Comparison of ENCODE assay signal across 10 cellular contexts in the genomic region with DNA sequence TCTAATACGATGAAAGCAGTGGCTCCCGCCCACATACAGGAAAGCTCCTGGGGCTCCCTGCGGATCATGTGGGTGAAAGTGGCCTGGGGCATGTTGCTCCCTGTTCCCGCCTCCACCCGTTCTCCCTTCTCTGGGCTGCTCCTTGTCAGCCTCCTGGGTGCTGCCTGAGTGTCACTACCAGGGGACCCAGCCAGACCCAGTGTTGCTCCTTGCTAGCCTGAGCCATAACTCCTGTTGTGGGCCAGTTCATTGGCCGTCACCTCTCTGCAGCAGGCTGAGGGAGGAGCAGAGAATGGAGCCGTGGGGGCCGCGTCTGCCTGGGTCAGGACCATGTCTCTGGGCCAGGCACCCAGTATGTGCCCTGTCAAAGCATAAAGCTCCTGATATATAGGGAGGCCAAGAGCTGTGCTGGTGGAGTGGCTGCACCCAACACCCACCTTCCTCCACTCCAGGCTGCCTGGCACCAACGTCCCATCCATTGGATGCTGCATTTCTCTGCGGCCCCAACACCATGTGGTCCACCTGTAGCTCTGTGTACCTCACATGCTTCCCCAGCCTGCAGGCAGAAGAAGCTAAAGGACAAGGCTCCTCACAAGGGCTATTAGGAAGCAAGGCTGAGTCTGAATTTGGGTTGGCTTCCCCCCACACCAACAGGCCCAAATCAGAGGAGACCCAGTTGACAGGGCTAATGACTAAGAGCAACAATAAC. TPM values are rescaled to one million over a fixed set of nuclear protein-coding genes. Genes with fewer than 3 reads are reported as not detected.
DNase-seq lines count a peak whose midpoint lies in the region; ATAC-seq and TF ChIP-seq lines count a peak whose summit lies in the region.
"Had no signal": no experiment of that assay in that cellular context is flagged by ENCODE, and none has a peak within 500 bp of the region (broad histone marks: within the 10 kb centered on the region; RNA-seq: fewer than 3 reads in every experiment).

No MANE protein-coding gene starts in this region.

- TF ChIP-seq CTCF in lung (IDR thresholded peaks at IDR 0.05; ENCODE audit: control extremely low read depth, extremely low read depth) (no peak), tibial nerve (IDR thresholded peaks at IDR 0.05) (no peak)

- intact Hi-C loops in activated CD4-positive, alpha-beta T cell treated with anti-CD3 and anti-CD28 coated beads, Interleukin-2, amount 10 ng/mL, durations not matched to agents 24 days and 14 days (cut with micrococcal nuclease), result loop anchor here (2.0 to 10.0 kb wide), 2 partner anchors 102 to 122 kb away; no protein-coding TSS in a partner anchor
- intact Hi-C loops in left colon (cut with DNase I, micrococcal nuclease), result no loop called here

- H3K27ac ChIP-seq in angular gyrus (ENCODE audit: low read depth, low read length) (peak overlapping the region; percentile 96), lung (ENCODE audit: low read depth in 1 of 2, low read length in 1 of 2) (peak overlapping the region; percentile 91 to 92), tibial nerve (peak overlapping the region; percentile 90 to 95 (median 94))

- H3K4me1 Mint-ChIP-seq in activated CD4-positive, alpha-beta T cell treated with anti-CD3 and anti-CD28 coated beads, Interleukin-2, amount 10 ng/mL, durations not matched to agents 24 days and 14 days, result peaks cover 87% of the 10 kb centered on the region

- peaks cover 0 to 3% of the 10 kb centered on the region in 2 donors for H3K36me3 ChIP-seq in lung (ENCODE audit: control insufficient read depth in 2 of 2, insufficient read depth in 2 of 2, low read length in 2 of 2)
- H3K36me3 ChIP-seq in tibial nerve, result peaks cover 0 to 4% (median 0%) of the 10 kb centered on the region in 3 donors

- 77 to 78% methylated on average over 11 of the region's 11 CpGs for WGBS in lung, 2 donors
- 62 to 69% methylated on average over 10 to 11 of the region's 11 CpGs for WGBS in tibial nerve, 2 donors

- H3K4me3 Mint-ChIP-seq in activated CD4-positive, alpha-beta T cell treated with anti-CD3 and anti-CD28 coated beads, Interleukin-2, amount 10 ng/mL, durations not matched to agents 24 days and 14 days, result peak overlapping the region; percentile 83

- H3K27me3 ChIP-seq in lung (ENCODE audit: control insufficient read depth, insufficient read depth) (no peaks in the 10 kb centered on the region), tibial nerve (no peaks in the 10 kb centered on the region)

- H3K4me3 ChIP-seq in lung (no peak overlapping the region), tibial nerve (peak overlapping the region in 2 of 4 donors; percentile 38 to 49)

- no peaks in the 10 kb centered on the region for H3K27me3 Mint-ChIP-seq in activated CD4-positive, alpha-beta T cell treated with anti-CD3 and anti-CD28 coated beads, Interleukin-2, amount 10 ng/mL, durations not matched to agents 24 days and 14 days

- H3K27ac Mint-ChIP-seq in activated CD4-positive, alpha-beta T cell treated with anti-CD3 and anti-CD28 coated beads, Interleukin-2, amount 10 ng/mL, durations not matched to agents 24 days and 14 days, result peak overlapping the region; percentile 98

- peak in 1 of 2 donors; percentile 9 for TF ChIP-seq EP300 in tibial nerve (IDR thresholded peaks at IDR 0.05)

- no peak for ATAC-seq in lung (ENCODE audit: insufficient read depth, low FRiP score)
- no peak for ATAC-seq in left colon

- peak; percentile 68 for DNase-seq in activated CD4-positive, alpha-beta T cell treated with anti-CD3 and anti-CD28 coated beads, Interleukin-2, amount 10 ng/mL, durations not matched to agents 24 days and 14 days
- DNase-seq in activated CD4-positive, alpha-beta T cell treated with anti-CD3 and anti-CD28 coated beads, Interleukin-2, amount 50 U/mL, for 4 hours, result no peak
- DNase-seq in lung (ENCODE audit: low spot score) (no peak), tibial nerve (ENCODE audit: low spot score in 2 of 2) (no peak), left colon (no peak), pons (ENCODE audit: low spot score) (no peak), germinal center (ENCODE audit: low spot score) (no peak)
- DNase-seq: cortex of kidney, NCI-H2107 had no signal

- no peak for TF ChIP-seq POLR2A in tibial nerve (IDR thresholded peaks at IDR 0.05)

- peaks cover 3% of the 10 kb centered on the region for H3K9me3 Mint-ChIP-seq in activated CD4-positive, alpha-beta T cell treated with anti-CD3 and anti-CD28 coated beads, Interleukin-2, amount 10 ng/mL, durations not matched to agents 24 days and 14 days

- H3K4me1 ChIP-seq in lung (ENCODE audit: control insufficient read depth in 2 of 2, insufficient read depth in 2 of 2, low read length in 2 of 2), result peaks cover 26 to 47% of the 10 kb centered on the region in 2 donors
- H3K4me1 ChIP-seq in tibial nerve, result peaks cover 0 to 93% (median 65%) of the 10 kb centered on the region in 4 donors

- H3K9me3 ChIP-seq in lung (ENCODE audit: control insufficient read depth in 2 of 2, insufficient read depth in 1 of 2, low read length in 1 of 2), result no peaks in the 10 kb centered on the region
- H3K9me3 ChIP-seq in tibial nerve, result no peaks in the 10 kb centered on the region

- peaks cover 32% of the 10 kb centered on the region for H3K36me3 Mint-ChIP-seq in activated CD4-positive, alpha-beta T cell treated with anti-CD3 and anti-CD28 coated beads, Interleukin-2, amount 10 ng/mL, durations not matched to agents 24 days and 14 days (ENCODE audit: low read depth)

RNA-seq across cellular contexts. Expression of a gene that starts 40.5 kb away (rescaled TPM):
- total RNA-seq in activated CD4-positive, alpha-beta T cell treated with anti-CD3 and anti-CD28 coated beads, Interleukin-2, amount 10 ng/mL, durations not matched to agents 24 days and 14 days, result 122 and 135 TPM in 2 replicates
- total RNA-seq in lung (100 to 1,000 TPM in 1 of 2 donors, 10 to 100 TPM in 1; 38.3 to 157 TPM), tibial nerve (10 to 100 TPM; 61.2 to 77.9 (median 75.1) TPM), left colon (100 to 1,000 TPM in 1 of 2 donors, 10 to 100 TPM in 1; 36.8 to 103 TPM)
- polyA plus RNA-seq in lung, result 10 to 100 TPM; 47.1 to 63.2 TPM
